ENCODE assay signal across 23 cellular contexts in the genomic region with DNA sequence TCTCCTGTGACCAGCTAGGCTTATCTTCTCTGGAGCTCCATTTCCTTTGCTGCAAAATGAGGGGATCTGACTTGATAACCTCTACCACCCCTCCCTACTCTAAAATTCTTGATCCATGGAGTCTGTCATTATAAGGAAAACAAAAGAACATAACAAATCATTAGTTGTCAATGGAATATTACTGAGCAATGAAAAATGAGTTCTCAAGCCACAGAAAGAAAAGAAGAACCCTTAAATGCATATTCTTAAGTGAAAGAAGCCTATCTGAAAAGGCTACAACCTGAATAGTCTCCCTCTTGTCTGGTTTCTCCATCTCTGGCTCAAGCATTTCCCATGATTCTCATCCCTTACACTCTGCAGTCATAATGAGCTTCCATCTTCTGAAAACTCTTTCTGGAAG.
"Had no signal": no experiment of that assay in that cellular context is flagged by ENCODE, and none has a peak within 500 bp of the region (broad histone marks: within the 10 kb centered on the region; RNA-seq: fewer than 3 reads in every experiment).

No MANE protein-coding gene starts in this region.

- DNase-seq: activated B cell treated with CpG ODN at 0.5 μM for 24 hours; activated CD4-positive, alpha-beta memory T cell treated with anti-CD3 and anti-CD28 coated beads, Interleukin-2, amount 10 ng/mL, durations not matched to agents 7 days and 5 days; activated CD4-positive, alpha-beta T cell treated with anti-CD3 and anti-CD28 coated beads for 1 hour; activated CD4-positive, alpha-beta T cell treated with anti-CD3 and anti-CD28 coated beads, Interleukin-2, amount 50 U/mL, for 1 hour; activated effector memory CD4-positive, alpha-beta T cell treated with anti-CD3 and anti-CD28 coated beads, Interleukin-2, amount 50 U/mL, for 16 hours; activated naive CD4-positive, alpha-beta T cell treated with Interleukin-2 at 50 U/mL for 16 hours; activated T-cell treated with anti-CD3 and anti-CD28 coated beads, Interleukin-2, amount 50 U/mL, for 1 hour; anterior cingulate cortex; caudate nucleus; NCI-H1048; NCI-H146; NCI-H187 treated with DMSO at 0.1 percent for 48 hours; NCI-H2081 treated with DMSO at 0.1 percent for 48 hours; NCI-H446; NCI-H524; Peyer's patch; Right ventricle myocardium superior; T1000 had no signal

- H3K27me3 Mint-ChIP-seq: activated CD4-positive, alpha-beta memory T cell treated with anti-CD3 and anti-CD28 coated beads, Interleukin-2, amount 10 ng/mL, durations not matched to agents 7 days and 5 days had no signal

- H3K4me3 ChIP-seq: breast epithelium, Peyer's patch, SJSA1 had no signal

- H3K36me3 ChIP-seq: breast epithelium, Peyer's patch, SJSA1 had no signal

- H3K27ac Mint-ChIP-seq: activated B cell treated with CpG ODN at 0.5 μM for 24 hours; activated CD4-positive, alpha-beta memory T cell treated with anti-CD3 and anti-CD28 coated beads, Interleukin-2, amount 10 ng/mL, durations not matched to agents 7 days and 5 days had no signal

- H3K9me3 Mint-ChIP-seq: T-helper 1 cell treated with Interleukin-12 subunit alpha and Interleukin-12 subunit beta and Interleukin-4 antibody, amounts not matched to agents 30 μg/mL and 1 μg/mL, for 36 hours had no signal

- ATAC-seq: activated naive CD4-positive, alpha-beta T cell treated with anti-CD3 and anti-CD28 coated beads, Interleukin-2, amount 50 U/mL, for 72 hours had no signal

- H3K4me3 Mint-ChIP-seq: activated B cell treated with CpG ODN at 0.5 μM for 24 hours; activated CD4-positive, alpha-beta memory T cell treated with anti-CD3 and anti-CD28 coated beads, Interleukin-2, amount 10 ng/mL, durations not matched to agents 7 days and 5 days; T-helper 1 cell treated with Interleukin-12 subunit alpha and Interleukin-12 subunit beta and Interleukin-4 antibody, amounts not matched to agents 30 μg/mL and 1 μg/mL, for 36 hours had no signal

- H3K4me1 ChIP-seq: breast epithelium, Peyer's patch had no signal

- H3K27ac ChIP-seq: breast epithelium, Peyer's patch, RWPE1, SJSA1 had no signal

- H3K27me3 ChIP-seq: breast epithelium, Peyer's patch, SJSA1 had no signal

- H3K9me3 ChIP-seq: breast epithelium, Peyer's patch, SJSA1 had no signal
